In the genomic region with DNA sequence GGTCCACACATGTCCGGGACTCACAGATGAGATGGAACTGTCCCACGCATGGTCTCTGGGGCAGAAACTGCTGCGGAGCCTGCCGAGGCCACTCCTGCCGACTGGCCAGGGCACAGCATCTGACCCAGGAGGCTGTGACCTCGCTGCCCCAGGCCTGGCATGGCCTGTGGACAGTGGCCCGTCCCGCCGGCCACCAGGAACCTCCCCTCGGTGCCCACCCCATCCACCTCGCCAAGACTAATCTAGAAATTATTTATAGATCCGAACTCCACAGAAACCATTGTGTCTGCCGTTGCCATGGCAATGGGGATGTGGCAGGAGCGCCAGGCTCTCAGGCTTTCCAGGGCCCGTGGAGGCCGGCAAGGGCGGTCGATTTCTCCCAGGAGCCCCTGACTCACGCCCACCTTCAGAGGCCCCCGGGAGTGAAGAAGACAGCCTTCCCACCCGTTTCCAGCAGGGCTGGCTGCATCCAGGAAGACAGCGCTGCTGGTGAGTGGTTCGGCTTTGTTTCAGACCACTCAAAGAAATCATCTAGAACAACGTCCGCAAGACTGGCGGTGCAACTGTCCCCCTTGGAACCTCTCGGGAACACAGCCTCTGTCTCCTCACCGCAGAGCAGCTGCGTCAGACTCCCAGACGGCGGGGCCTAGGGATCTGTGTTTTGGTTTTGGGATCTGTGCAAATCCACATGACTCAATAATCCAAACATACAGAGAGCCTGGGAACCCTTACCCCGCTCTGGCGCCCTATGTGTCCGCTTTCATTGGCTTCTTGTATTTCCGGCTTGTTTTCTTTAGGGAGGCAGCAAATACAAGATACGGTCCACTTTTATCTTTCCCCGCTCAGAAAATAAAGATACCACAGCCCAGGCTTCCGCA, we compare ENCODE assay signal across 10 cellular contexts. TPM values are rescaled to one million over a fixed set of nuclear protein-coding genes. Genes with fewer than 3 reads are reported as not detected.
DNase-seq lines count a peak whose midpoint lies in the region; ATAC-seq and TF ChIP-seq lines count a peak whose summit lies in the region.
"Had no signal": no experiment of that assay in that cellular context is flagged by ENCODE, and none has a peak within 500 bp of the region (broad histone marks: within the 10 kb centered on the region; RNA-seq: fewer than 3 reads in every experiment).

No MANE protein-coding gene starts in this region.

- H3K27me3 Mint-ChIP-seq in activated naive CD8-positive, alpha-beta T cell treated with anti-CD3 and anti-CD28 coated beads, Interleukin-2, amount 50 U/mL, for 24 hours, result peaks cover 47% of the 10 kb centered on the region

- peaks cover 6% of the 10 kb centered on the region for H3K9me3 Mint-ChIP-seq in activated naive CD8-positive, alpha-beta T cell treated with anti-CD3 and anti-CD28 coated beads, Interleukin-2, amount 50 U/mL, for 24 hours

- H3K4me3 Mint-ChIP-seq in activated naive CD8-positive, alpha-beta T cell treated with anti-CD3 and anti-CD28 coated beads, Interleukin-2, amount 50 U/mL, for 24 hours, result no peak overlapping the region
- H3K4me3 Mint-ChIP-seq: HFFc6, memory B cell had no signal

- peak; percentile 47 to 79 (median 65) for ATAC-seq in heart left ventricle
- no peak for ATAC-seq in HG02642 (IDR thresholded peaks at IDR 0.05; ENCODE audit: poor library complexity, unreplicated experiment)
- ATAC-seq in activated naive CD8-positive, alpha-beta T cell treated with anti-CD3 and anti-CD28 coated beads, Interleukin-2, amount 50 U/mL, for 24 hours, result no peak
- ATAC-seq in GM21515 (IDR thresholded peaks at IDR 0.05; ENCODE audit: unreplicated experiment), result no peak

- peak overlapping the region; percentile 34 to 69 (median 56) for H3K27ac ChIP-seq in heart left ventricle

- peak overlapping the region; percentile 11 for H3K9ac ChIP-seq in adipocyte (ENCODE audit: low read length)

- H3K4me3 ChIP-seq in adipocyte (ENCODE audit: low read length) (peak overlapping the region; percentile 57), heart left ventricle (peak overlapping the region in 8 of 12 donors; percentile 11 to 48 (median 25))

- no peak overlapping the region for H3K27ac Mint-ChIP-seq in activated naive CD8-positive, alpha-beta T cell treated with anti-CD3 and anti-CD28 coated beads, Interleukin-2, amount 50 U/mL, for 24 hours
- H3K27ac Mint-ChIP-seq: HFFc6, memory B cell had no signal

- TF ChIP-seq POLR2A in heart left ventricle (IDR thresholded peaks at IDR 0.05), result no peak

- TF ChIP-seq CTCF in heart left ventricle (IDR thresholded peaks at IDR 0.05), result no peak

- DNase-seq in GM03348 (ENCODE audit: low spot score) (peak; percentile 63), adipocyte (ENCODE audit: low read depth) (peak; percentile 85), heart left ventricle (peak; percentile 44 to 80 (median 70)), retina (peak; percentile 81), medulla oblongata (ENCODE audit: extremely low spot score) (no peak)
- no peak for DNase-seq in activated naive CD8-positive, alpha-beta T cell treated with anti-CD3 and anti-CD28 coated beads, Interleukin-2, amount 50 U/mL, for 24 hours
- DNase-seq: HFFc6 had no signal

- H3K4me1 ChIP-seq in adipocyte (ENCODE audit: control insufficient read depth, insufficient read depth, low read length) (peaks cover 30% of the 10 kb centered on the region), heart left ventricle (peaks cover 0 to 26% (median 11%) of the 10 kb centered on the region in 12 donors)

- peaks cover 22% of the 10 kb centered on the region for H3K4me1 Mint-ChIP-seq in activated naive CD8-positive, alpha-beta T cell treated with anti-CD3 and anti-CD28 coated beads, Interleukin-2, amount 50 U/mL, for 24 hours
- H3K4me1 Mint-ChIP-seq: memory B cell had no signal

- H3K27me3 ChIP-seq in adipocyte (replicated peaks; ENCODE audit: control insufficient read depth, insufficient read depth, low read length) (no peaks in the 10 kb centered on the region), heart left ventricle (peaks cover 0 to 7% (median 0%) of the 10 kb centered on the region in 9 donors)

- 38 to 55% (median 51%) methylated on average over 26 to 38 of the region's 38 CpGs for WGBS in heart left ventricle, 4 donors

- H3K9me3 ChIP-seq in adipocyte (ENCODE audit: control insufficient read depth, low read length) (peaks cover 8% of the 10 kb centered on the region), heart left ventricle (peaks cover 0 to 7% (median 0%) of the 10 kb centered on the region in 12 donors)

- no peaks in the 10 kb centered on the region for H3K36me3 Mint-ChIP-seq in activated naive CD8-positive, alpha-beta T cell treated with anti-CD3 and anti-CD28 coated beads, Interleukin-2, amount 50 U/mL, for 24 hours (ENCODE audit: low read depth)

- intact Hi-C loops in heart left ventricle (cut with DNase I), result loop anchor here in 7 of 10 donors (5.0 to 10.0 kb wide), 6 partner anchors 116 to 216 kb away; a partner anchor contains a TSS

- H3K36me3 ChIP-seq in adipocyte (ENCODE audit: control insufficient read depth, insufficient read depth, low read length, severe bottlenecking) (no peaks in the 10 kb centered on the region), heart left ventricle (no peaks in the 10 kb centered on the region)

RNA-seq across cellular contexts. Expression of a gene that starts 48.4 kb away (rescaled TPM):
- total RNA-seq in heart left ventricle, result 10 to 100 TPM in 6 of 9 donors, 1 to 10 TPM in 3; 9.2 to 18.4 (median 16.4) TPM
- 10 to 100 TPM in 1 of 2 donors, 1 to 10 TPM in 1; 6.4 to 10.5 TPM for polyA plus RNA-seq in heart left ventricle

Comparison
In these comparisons a context has a peak if more than half of its experiments do, and no peak if none do; other contexts are left out.
1. DNase-seq: peak in GM03348 (single experiment), adipocyte (single experiment), heart left ventricle (5 of 5) and retina (single experiment); none in medulla oblongata (single experiment) and activated naive CD8-positive, alpha-beta T cell treated with anti-CD3 and anti-CD28 coated beads, Interleukin-2, amount 50 U/mL, for 24 hours (single experiment).
2. ATAC-seq: peak in heart left ventricle (4 of 4); none in HG02642 (single experiment), activated naive CD8-positive, alpha-beta T cell treated with anti-CD3 and anti-CD28 coated beads, Interleukin-2, amount 50 U/mL, for 24 hours (single experiment) and GM21515 (single experiment).